In the genomic region with DNA sequence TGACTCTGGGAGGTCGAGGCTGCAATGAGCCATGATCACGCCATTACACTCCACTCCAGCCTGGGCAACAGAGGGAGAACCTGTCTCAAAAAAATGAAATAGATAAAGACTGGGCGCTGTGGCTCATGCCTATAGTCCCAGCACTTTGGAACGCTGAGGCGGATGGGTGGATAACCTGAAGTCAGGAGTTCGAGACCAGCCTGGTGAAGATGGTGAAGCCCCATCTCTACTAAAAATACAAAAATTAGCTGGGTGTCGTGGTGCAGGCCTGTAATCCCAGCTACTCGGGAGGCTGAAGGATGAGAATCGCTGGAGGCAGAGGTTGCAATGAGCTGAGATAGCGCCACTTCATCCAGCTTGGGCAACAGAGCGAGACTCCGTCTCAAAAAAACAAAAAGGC, we compare ENCODE assay signal across 8 cellular contexts. TPM values are rescaled to one million over a fixed set of nuclear protein-coding genes. Genes with fewer than 3 reads are reported as not detected.
A peak's percentile ranks its signal among the peaks of the same experiment; 100 is the strongest.
DNase-seq lines count a peak whose midpoint lies in the region; ATAC-seq and TF ChIP-seq lines count a peak whose summit lies in the region.

No MANE protein-coding gene starts in this region.

- WGBS in heart right ventricle, 2 donors: 90 to 92% methylated on average over 12 of the region's 12 CpGs

- peaks cover 15 to 27% of the 10 kb centered on the region in 2 donors for H3K4me1 Mint-ChIP-seq in stimulated activated naive B cell treated with anti-CD40 and anti-IgM and Interleukin-4, amounts not matched to agents 10 μg/mL and 1 μg/mL and 100 μg/mL, for 72 hours

- H3K4me1 ChIP-seq in heart right ventricle (peaks cover 3 to 40% (median 22%) of the 10 kb centered on the region in 9 donors), right atrium auricular region (peaks cover 0 to 35% of the 10 kb centered on the region in 2 donors)

- ATAC-seq in heart right ventricle (no peak), sciatic nerve (no peak)
- no peak for ATAC-seq in stimulated activated naive B cell treated with anti-CD40 and anti-IgM and Interleukin-4, amounts not matched to agents 10 μg/mL and 1 μg/mL and 100 μg/mL, for 72 hours (replicated peaks)

- H3K36me3 Mint-ChIP-seq in stimulated activated naive B cell treated with anti-CD40 and anti-IgM and Interleukin-4, amounts not matched to agents 10 μg/mL and 1 μg/mL and 100 μg/mL, for 72 hours: peaks cover 27 to 36% of the 10 kb centered on the region in 2 donors

- TF ChIP-seq CTCF in heart right ventricle (IDR thresholded peaks at IDR 0.05) (no peak), right atrium auricular region (IDR thresholded peaks at IDR 0.05) (no peak), VCaP (conservative IDR thresholded peaks at IDR 0.05) (no peak), fibroblast of mammary gland (conservative IDR thresholded peaks at IDR 0.05; ENCODE audit: control insufficient read depth, insufficient read depth, low read depth, low read length) (no peak)

- H3K4me3 Mint-ChIP-seq in stimulated activated naive B cell treated with anti-CD40 and anti-IgM and Interleukin-4, amounts not matched to agents 10 μg/mL and 1 μg/mL and 100 μg/mL, for 72 hours: peak overlapping the region; percentile 44 to 99

- intact Hi-C loops in heart right ventricle (cut with DNase I): no loop called here
- intact Hi-C loops in sciatic nerve (cut with DNase I): no loop called here

- H3K27ac ChIP-seq in heart right ventricle (peak overlapping the region in 1 of 10 donors; percentile 91), right atrium auricular region (no peak overlapping the region), VCaP (peak overlapping the region; percentile 86)

- H3K9me3 ChIP-seq in heart right ventricle: no peaks in the 10 kb centered on the region
- H3K9me3 ChIP-seq in right atrium auricular region: no peaks in the 10 kb centered on the region

- peaks cover 0 to 33% (median 7%) of the 10 kb centered on the region in 9 donors for H3K36me3 ChIP-seq in heart right ventricle
- H3K36me3 ChIP-seq in right atrium auricular region: peaks cover 13% of the 10 kb centered on the region

- no peaks in the 10 kb centered on the region for H3K27me3 ChIP-seq in heart right ventricle
- H3K27me3 ChIP-seq in right atrium auricular region: no peaks in the 10 kb centered on the region

- H3K4me3 ChIP-seq in heart right ventricle (peak overlapping the region in 7 of 10 donors; percentile 59 to 99 (median 95)), right atrium auricular region (no peak overlapping the region), fibroblast of mammary gland (ENCODE audit: control insufficient read depth, low read depth, low read length) (peak overlapping the region; percentile 99)

- H3K27ac Mint-ChIP-seq in stimulated activated naive B cell treated with anti-CD40 and anti-IgM and Interleukin-4, amounts not matched to agents 10 μg/mL and 1 μg/mL and 100 μg/mL, for 72 hours: peak overlapping the region; percentile 80

- no peak for DNase-seq in heart right ventricle
- no peak for DNase-seq in right atrium auricular region (ENCODE audit: low spot score)
- DNase-seq in fibroblast of mammary gland (ENCODE audit: low read depth): no peak
- no peak for DNase-seq in stimulated activated naive B cell treated with anti-CD40 and anti-IgM and Interleukin-4, amounts not matched to agents 10 μg/mL and 1 μg/mL and 100 μg/mL, for 72 hours
- no peak for DNase-seq in sciatic nerve (ENCODE audit: low spot score)
- DNase-seq in NCI-H1092 (lab: John Stamatoyannopoulos, UW): no peak
- no peak for DNase-seq in SKM-1 (lab: John Stamatoyannopoulos, UW; ENCODE audit: unreplicated experiment)

- H3K9me3 Mint-ChIP-seq in stimulated activated naive B cell treated with anti-CD40 and anti-IgM and Interleukin-4, amounts not matched to agents 10 μg/mL and 1 μg/mL and 100 μg/mL, for 72 hours: no peaks in the 10 kb centered on the region

- no peaks in the 10 kb centered on the region for H3K27me3 Mint-ChIP-seq in stimulated activated naive B cell treated with anti-CD40 and anti-IgM and Interleukin-4, amounts not matched to agents 10 μg/mL and 1 μg/mL and 100 μg/mL, for 72 hours

RNA-seq across cellular contexts. Expression of a gene that starts 1.1 kb away (rescaled TPM):
- total RNA-seq in heart right ventricle (10 to 100 TPM; 17.6 to 52.4 (median 25.5) TPM), right atrium auricular region (10 to 100 TPM; 21.4 to 30.0 TPM), sciatic nerve (41.0 TPM)
- polyA plus RNA-seq in heart right ventricle: 10 to 100 TPM; 10.2 to 17.8 TPM

RNA-seq across cellular contexts. Expression of a gene that starts 33.7 kb away (rescaled TPM):
- total RNA-seq in heart right ventricle (10 to 100 TPM; 42.3 to 67.9 (median 53.2) TPM), right atrium auricular region (10 to 100 TPM; 36.4 to 48.8 TPM), sciatic nerve (30.4 TPM)
- 10 to 100 TPM; 16.7 to 37.9 TPM for polyA plus RNA-seq in heart right ventricle

RNA-seq across cellular contexts. Expression of a gene that starts 53.8 kb away (rescaled TPM):
- total RNA-seq in heart right ventricle (10 to 100 TPM; 18.3 to 21.7 (median 20.4) TPM), right atrium auricular region (10 to 100 TPM; 18.9 to 22.3 TPM), sciatic nerve (41.3 TPM)
- 10 to 100 TPM in 1 of 2 donors, 1 to 10 TPM in 1; 7.2 to 15.8 TPM for polyA plus RNA-seq in heart right ventricle

Comparison
In these comparisons a context has a peak if more than half of its experiments do, and no peak if none do; other contexts are left out.
1. H3K4me3 ChIP-seq: peak in heart right ventricle (7 of 10) and fibroblast of mammary gland (single experiment); none in right atrium auricular region (0 of 2).